In genomic region chr6:2973656-2974055, GRCh38 we compare ENCODE assay signal across 23 cellular contexts. TPM values are rescaled to one million over a fixed set of nuclear protein-coding genes. Genes with fewer than 3 reads are reported as not detected.
DNase-seq lines count a peak whose midpoint lies in the region; ATAC-seq, FAIRE-seq and TF ChIP-seq lines count a peak whose summit lies in the region.
"Had no signal": no experiment of that assay in that cellular context is flagged by ENCODE, and none has a peak within 500 bp of the region (broad histone marks: within the 10 kb centered on the region; RNA-seq: fewer than 3 reads in every experiment).

No MANE protein-coding gene starts in this region.

- no peak for ATAC-seq in central memory CD8-positive, alpha-beta T cell (replicated peaks; ENCODE audit: extremely low read depth, poor library complexity, severe bottlenecking)
- ATAC-seq in GM18867 (IDR thresholded peaks at IDR 0.05; ENCODE audit: unreplicated experiment): no peak
- ATAC-seq in GM19463 (IDR thresholded peaks at IDR 0.05; ENCODE audit: unreplicated experiment): no peak
- ATAC-seq: CD8-positive, alpha-beta T cell; gastrocnemius medialis; T-cell; WTC11 had no signal

- H3K4me1 ChIP-seq in osteoblast (ENCODE audit: insufficient read depth, low read length): peaks cover 36% of the 10 kb centered on the region

- no peaks in the 10 kb centered on the region for H3K9me3 Mint-ChIP-seq in central memory CD8-positive, alpha-beta T cell
- H3K9me3 Mint-ChIP-seq: CD8-positive, alpha-beta T cell; neural crest cell; T-cell had no signal

- no peaks in the 10 kb centered on the region for H4K20me1 ChIP-seq in osteoblast (ENCODE audit: insufficient read depth, low read length)

- TF ChIP-seq POLR2A in NB4 (IDR thresholded peaks at IDR 0.05; ENCODE audit: extremely low read depth, insufficient read length): no peak

- no peak overlapping the region for H3K27ac ChIP-seq in osteoblast (ENCODE audit: low read depth, low read length)
- H3K27ac ChIP-seq: stomach, uterus had no signal

- peak overlapping the region; percentile 10 for H3K4me2 ChIP-seq in osteoblast (ENCODE audit: insufficient read depth, low read length)

- peaks cover 17% of the 10 kb centered on the region for H3K79me2 ChIP-seq in osteoblast (ENCODE audit: insufficient read depth, low read length)

- no peaks in the 10 kb centered on the region for H3K27me3 ChIP-seq in osteoblast (ENCODE audit: insufficient read depth, low read length)
- H3K27me3 ChIP-seq: gastrocnemius medialis, stomach, uterus had no signal

- H3K4me1 Mint-ChIP-seq in central memory CD8-positive, alpha-beta T cell: peaks cover 31% of the 10 kb centered on the region

- no peaks in the 10 kb centered on the region for H3K36me3 ChIP-seq in osteoblast (ENCODE audit: insufficient read depth, low read length)
- H3K36me3 ChIP-seq: gastrocnemius medialis, stomach, uterus had no signal

- H3K27ac Mint-ChIP-seq in central memory CD8-positive, alpha-beta T cell (ENCODE audit: low read depth): peak overlapping the region; percentile 59
- H3K27ac Mint-ChIP-seq: WTC11 had no signal

- peak overlapping the region; percentile 30 for H3K4me3 Mint-ChIP-seq in central memory CD8-positive, alpha-beta T cell
- H3K4me3 Mint-ChIP-seq: CD8-positive, alpha-beta T cell; WTC11 had no signal

- H3K9me3 ChIP-seq in osteoblast (ENCODE audit: low read depth, low read length): no peaks in the 10 kb centered on the region
- H3K9me3 ChIP-seq: gastrocnemius medialis, stomach, uterus had no signal

- DNase-seq in SIG-M5 treated with dmso at 0.1 percent for 504 hours (lab: John Stamatoyannopoulos, UW; ENCODE audit: unreplicated experiment) (peak; percentile 11), SIG-M5 (lab: John Stamatoyannopoulos, UW) (no peak), NB4 (ENCODE audit: low read depth) (peak; percentile 91), osteoblast (ENCODE audit: insufficient read length, low spot score, missing footprints) (peak; percentile 49), D721Med (ENCODE audit: insufficient read length, low spot score) (no peak)
- no peak for DNase-seq in central memory CD8-positive, alpha-beta T cell (ENCODE audit: low spot score in 2 of 2)
- DNase-seq: activated naive CD4-positive, alpha-beta T cell; aorta; gastrocnemius medialis; H7; NCI-H1048; NCI-H2107; NCI-H748 treated with DMSO at 0.1 percent for 48 hours; RPMI8226; stomach; uterus had no signal

- FAIRE-seq in D721Med (lab: Jason Lieb, UNC): no peak
- FAIRE-seq: A204.1 had no signal

- no peaks in the 10 kb centered on the region for H3K27me3 Mint-ChIP-seq in central memory CD8-positive, alpha-beta T cell

- TF ChIP-seq CTCF in NB4 (IDR thresholded peaks at IDR 0.05; ENCODE audit: low read depth, low read length) (no peak), osteoblast (IDR thresholded peaks at IDR 0.05; ENCODE audit: extremely low read depth, low read depth, low read length) (no peak), D721Med (IDR thresholded peaks at IDR 0.05; ENCODE audit: insufficient read depth, missing control alignments) (no peak)

- H3K4me3 ChIP-seq in NB4 (ENCODE audit: low read depth, low read length) (no peak overlapping the region), osteoblast (ENCODE audit: insufficient read depth, low read length) (no peak overlapping the region)
- H3K4me3 ChIP-seq: gastrocnemius medialis, stomach, uterus had no signal

- H3K36me3 Mint-ChIP-seq in central memory CD8-positive, alpha-beta T cell (ENCODE audit: insufficient read depth): peaks cover 9% of the 10 kb centered on the region
- H3K36me3 Mint-ChIP-seq: WTC11 had no signal

- peak overlapping the region; percentile 10 for H2AFZ ChIP-seq in osteoblast (ENCODE audit: low read length)

RNA-seq across cellular contexts. Expression of gene SERPINB6, which starts 2.3 kb away (rescaled TPM):
- 80.7 and 83.2 TPM in 2 replicates for total RNA-seq in osteoblast

RNA-seq across cellular contexts. Expression of gene NQO2, which starts 26.0 kb away (rescaled TPM):
- 19.7 and 45.2 TPM in 2 replicates for total RNA-seq in osteoblast

Comparison
In these comparisons a context has a peak if more than half of its experiments do, and no peak if none do; other contexts are left out.
1. DNase-seq: peak in SIG-M5 treated with dmso at 0.1 percent for 504 hours (single experiment), NB4 (single experiment) and osteoblast (single experiment); none in SIG-M5 (single experiment), central memory CD8-positive, alpha-beta T cell (0 of 2) and D721Med (single experiment).